1 cellular context compared by ENCODE assay signal in the genomic region with DNA sequence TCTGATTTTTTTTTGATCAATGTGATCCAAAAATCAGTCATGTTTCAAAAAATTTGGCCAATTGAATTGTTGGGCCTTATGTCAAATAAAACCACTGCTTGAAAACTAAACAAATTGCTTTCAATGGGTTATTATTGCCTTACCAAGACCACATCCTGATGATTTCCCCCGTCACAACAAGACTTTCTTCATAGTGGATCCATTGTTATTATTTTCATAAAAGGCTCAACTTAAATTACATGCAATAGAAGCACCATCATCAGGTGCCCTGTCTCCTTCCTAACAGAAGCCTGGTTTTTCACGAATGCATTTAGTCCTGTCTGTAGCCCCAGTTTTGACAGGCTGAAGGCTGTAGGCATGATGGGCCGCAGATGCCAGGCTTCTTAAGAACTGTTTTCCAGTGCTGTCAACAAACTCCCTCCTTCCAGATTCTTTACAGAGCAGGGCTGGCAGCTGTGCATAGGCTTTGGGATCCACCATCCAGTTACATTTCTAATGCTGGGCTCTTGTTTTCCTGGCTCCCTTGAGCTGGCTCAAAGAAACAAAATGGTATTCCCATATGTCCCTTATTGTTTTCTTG.
TF ChIP-seq lines count a peak whose summit lies in the region.

No MANE protein-coding gene starts in this region.

TF ChIP-seq in GM23338, 12 proteins besides CTCF, POLR2A, EP300 and RAD21 (continued from another document):
- TF ChIP-seq ZNF462 (CRISPR knock-in tag; IDR thresholded peaks at IDR 0.05): no peak
- TF ChIP-seq ZNF114 (CRISPR knock-in tag; IDR thresholded peaks at IDR 0.05): no peak
- no peak for TF ChIP-seq EZH2 (IDR thresholded peaks at IDR 0.05; ENCODE audit: low read depth, unreplicated experiment)
- TF ChIP-seq CREB1 (CRISPR knock-in tag; IDR thresholded peaks at IDR 0.05; ENCODE audit: low read depth): no peak
- TF ChIP-seq STAT1 (IDR thresholded peaks at IDR 0.05; ENCODE audit: unreplicated experiment): no peak
- TF ChIP-seq JUNB (IDR thresholded peaks at IDR 0.05; ENCODE audit: unreplicated experiment): no peak
